ENCODE assay signal across 14 cellular contexts in the genomic region with DNA sequence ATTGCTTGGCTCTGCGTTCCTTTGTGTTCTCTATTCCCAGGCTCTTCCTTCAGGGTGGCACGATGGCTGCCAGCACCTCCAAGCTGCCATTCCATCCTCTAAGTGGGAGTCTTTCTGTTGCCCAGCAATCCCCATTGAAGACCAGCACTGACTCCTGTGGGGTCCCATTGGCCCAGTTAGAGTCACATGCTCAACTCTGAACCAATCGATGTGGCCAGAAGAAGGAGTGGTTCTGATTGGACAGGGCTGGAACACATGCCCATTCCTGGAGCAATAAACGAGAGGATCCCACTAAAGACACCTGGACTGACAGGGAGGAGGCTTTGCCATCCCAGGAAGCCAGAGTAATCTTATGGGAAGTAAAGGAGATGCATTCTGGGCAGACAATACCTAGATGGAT.
DNase-seq lines count a peak whose midpoint lies in the region; ATAC-seq and TF ChIP-seq lines count a peak whose summit lies in the region.
"Had no signal": no experiment of that assay in that cellular context is flagged by ENCODE, and none has a peak within 500 bp of the region (broad histone marks: within the 10 kb centered on the region; RNA-seq: fewer than 3 reads in every experiment).

No MANE protein-coding gene starts in this region.

- no peak for ATAC-seq in upper lobe of right lung

- no peaks in the 10 kb centered on the region for H3K4me1 Mint-ChIP-seq in chondrocyte (ENCODE audit: low read depth)
- H3K4me1 Mint-ChIP-seq: CD14-positive monocyte; CD8-positive, alpha-beta memory T cell had no signal

- no peaks in the 10 kb centered on the region for H3K79me2 ChIP-seq in Karpas-422 (ENCODE audit: low read length)

- no peaks in the 10 kb centered on the region for H3K4me1 ChIP-seq in BE2C
- no peaks in the 10 kb centered on the region for H3K4me1 ChIP-seq in Karpas-422 (ENCODE audit: low read length)
- H3K4me1 ChIP-seq in upper lobe of right lung: no peaks in the 10 kb centered on the region
- H3K4me1 ChIP-seq: Caco-2 had no signal

- TF ChIP-seq CTCF in BE2C (IDR thresholded peaks at IDR 0.05; ENCODE audit: low read depth, low read length) (no peak), chondrocyte (IDR thresholded peaks at IDR 0.05) (no peak), upper lobe of right lung (IDR thresholded peaks at IDR 0.05) (no peak)

- no peaks in the 10 kb centered on the region for H3K36me3 ChIP-seq in BE2C
- no peaks in the 10 kb centered on the region for H3K36me3 ChIP-seq in Karpas-422 (ENCODE audit: insufficient read depth, low read length)
- no peaks in the 10 kb centered on the region for H3K36me3 ChIP-seq in upper lobe of right lung

- H3K9me3 ChIP-seq in BE2C: no peaks in the 10 kb centered on the region
- no peaks in the 10 kb centered on the region for H3K9me3 ChIP-seq in Karpas-422 (ENCODE audit: low read length)
- H3K9me3 ChIP-seq in upper lobe of right lung: no peaks in the 10 kb centered on the region
- H3K9me3 ChIP-seq: Caco-2 had no signal

- H4K20me1 ChIP-seq in Karpas-422 (ENCODE audit: insufficient read depth, low read depth, low read length): no peaks in the 10 kb centered on the region

- DNase-seq in BE2C (peak; percentile 28), Karpas-422 (peak; percentile 63), chondrocyte (ENCODE audit: low spot score) (peak; percentile 6), upper lobe of right lung (peak; percentile 22), SHP77 treated with DMSO at 0.1 percent for 48 hours (lab: John Stamatoyannopoulos, UW) (no peak), DMS79 treated with DMSO at 0.1 percent for 48 hours (lab: John Stamatoyannopoulos, UW) (no peak)
- no peak for DNase-seq in activated effector memory CD4-positive, alpha-beta T cell treated with anti-CD3 and anti-CD28 coated beads, Interleukin-2, amount 50 U/mL, for 16 hours
- DNase-seq: CD8-positive, alpha-beta memory T cell; DMS53; H9 had no signal

- H3K4me3 ChIP-seq in BE2C (ENCODE audit: low read depth, low read length): no peak overlapping the region
- H3K4me3 ChIP-seq in Karpas-422 (ENCODE audit: low read length): no peak overlapping the region
- no peak overlapping the region for H3K4me3 ChIP-seq in upper lobe of right lung
- H3K4me3 ChIP-seq: GM23338 had no signal

- H3K27me3 ChIP-seq in BE2C: no peaks in the 10 kb centered on the region
- H3K27me3 ChIP-seq in Karpas-422 (ENCODE audit: low read length): no peaks in the 10 kb centered on the region
- peaks cover 2% of the 10 kb centered on the region for H3K27me3 ChIP-seq in upper lobe of right lung

- no peak overlapping the region for H3K4me3 Mint-ChIP-seq in chondrocyte (ENCODE audit: unreplicated experiment)
- H3K4me3 Mint-ChIP-seq: CD14-positive monocyte; CD8-positive, alpha-beta memory T cell; H9; IgD-negative memory B cell had no signal

- no peak overlapping the region for H3K27ac Mint-ChIP-seq in chondrocyte (ENCODE audit: unreplicated experiment)
- H3K27ac Mint-ChIP-seq: CD8-positive, alpha-beta memory T cell; IgD-negative memory B cell had no signal

- H3K9me3 Mint-ChIP-seq in chondrocyte (ENCODE audit: low read depth): no peaks in the 10 kb centered on the region
- H3K9me3 Mint-ChIP-seq: GM23338, H9 had no signal

- H3K36me3 Mint-ChIP-seq in chondrocyte (ENCODE audit: low read depth): no peaks in the 10 kb centered on the region
- H3K36me3 Mint-ChIP-seq: CD14-positive monocyte; CD8-positive, alpha-beta memory T cell; IgD-negative memory B cell had no signal

- H2AFZ ChIP-seq in Karpas-422 (ENCODE audit: low read length): no peak overlapping the region

- H3K9me2 ChIP-seq in Karpas-422 (replicated peaks; ENCODE audit: insufficient read depth, low read length): no peaks in the 10 kb centered on the region

- H3K27ac ChIP-seq in Karpas-422 (ENCODE audit: low read length): no peak overlapping the region
- no peak overlapping the region for H3K27ac ChIP-seq in upper lobe of right lung

- no peak overlapping the region for H3K9ac ChIP-seq in Karpas-422 (ENCODE audit: low read length)

- peaks cover 27% of the 10 kb centered on the region for H3K27me3 Mint-ChIP-seq in chondrocyte (ENCODE audit: low read depth)

- no peak overlapping the region for H3K4me2 ChIP-seq in Karpas-422 (ENCODE audit: low read depth, low read length, poor library complexity, severe bottlenecking)

- intact Hi-C loops in upper lobe of right lung (cut with DNase I): no loop called here

Comparison
In these comparisons a context has a peak if more than half of its experiments do, and no peak if none do; other contexts are left out.
1. DNase-seq: peak in BE2C (single experiment), Karpas-422 (single experiment), chondrocyte (single experiment) and upper lobe of right lung (single experiment); none in SHP77 treated with DMSO at 0.1 percent for 48 hours (single experiment), DMS79 treated with DMSO at 0.1 percent for 48 hours (single experiment) and activated effector memory CD4-positive, alpha-beta T cell treated with anti-CD3 and anti-CD28 coated beads, Interleukin-2, amount 50 U/mL, for 16 hours (single experiment).